In the genomic region with DNA sequence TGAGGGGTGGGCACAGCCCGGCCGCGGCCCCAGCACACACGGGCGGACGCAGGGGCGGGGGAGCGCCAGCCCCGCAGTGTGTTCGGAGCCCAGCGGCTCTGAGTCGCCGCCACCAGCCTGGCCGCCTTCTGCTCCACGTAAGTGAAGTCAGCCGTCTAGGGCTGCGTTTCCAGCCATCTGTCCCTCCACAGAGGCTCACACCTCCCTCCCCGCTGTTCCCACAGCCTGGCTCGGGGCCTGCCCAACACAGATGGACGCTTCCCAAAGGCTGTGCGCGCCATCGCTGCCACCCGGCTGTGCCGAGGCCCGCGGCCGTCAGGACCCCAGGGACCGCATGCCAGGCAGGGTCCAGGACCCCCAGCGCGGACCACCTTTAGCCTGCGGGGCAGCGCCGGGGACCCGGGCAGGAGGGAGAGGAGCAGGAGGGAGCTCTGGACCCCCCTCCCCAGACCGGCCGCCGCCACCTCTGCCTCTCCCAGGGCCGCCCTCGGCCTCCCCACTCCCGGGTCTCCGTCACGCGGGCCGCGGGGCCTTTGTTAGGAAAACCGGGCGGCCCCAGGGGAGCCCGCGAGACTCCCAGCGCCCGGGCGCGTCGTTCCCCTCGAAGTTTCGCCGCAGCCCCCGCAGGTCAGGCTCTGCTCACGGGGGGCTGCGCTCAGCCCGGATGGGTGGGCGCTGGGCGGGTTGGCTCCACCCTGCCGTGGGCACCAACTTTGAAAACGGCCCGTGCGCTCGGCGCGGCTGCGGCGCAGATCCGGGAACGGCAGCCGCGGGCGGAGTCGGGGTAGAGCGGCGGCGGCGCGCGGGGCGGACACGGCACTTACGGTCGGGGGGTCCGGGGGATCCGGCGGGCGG, we compare ENCODE assay signal across 1 cellular context.
TF ChIP-seq lines count a peak whose summit lies in the region.

No MANE protein-coding gene starts in this region.

TF ChIP-seq in A549, 52 proteins besides CTCF, POLR2A, EP300 and RAD21 (continued from another document):
- TF ChIP-seq, protein P1, sequence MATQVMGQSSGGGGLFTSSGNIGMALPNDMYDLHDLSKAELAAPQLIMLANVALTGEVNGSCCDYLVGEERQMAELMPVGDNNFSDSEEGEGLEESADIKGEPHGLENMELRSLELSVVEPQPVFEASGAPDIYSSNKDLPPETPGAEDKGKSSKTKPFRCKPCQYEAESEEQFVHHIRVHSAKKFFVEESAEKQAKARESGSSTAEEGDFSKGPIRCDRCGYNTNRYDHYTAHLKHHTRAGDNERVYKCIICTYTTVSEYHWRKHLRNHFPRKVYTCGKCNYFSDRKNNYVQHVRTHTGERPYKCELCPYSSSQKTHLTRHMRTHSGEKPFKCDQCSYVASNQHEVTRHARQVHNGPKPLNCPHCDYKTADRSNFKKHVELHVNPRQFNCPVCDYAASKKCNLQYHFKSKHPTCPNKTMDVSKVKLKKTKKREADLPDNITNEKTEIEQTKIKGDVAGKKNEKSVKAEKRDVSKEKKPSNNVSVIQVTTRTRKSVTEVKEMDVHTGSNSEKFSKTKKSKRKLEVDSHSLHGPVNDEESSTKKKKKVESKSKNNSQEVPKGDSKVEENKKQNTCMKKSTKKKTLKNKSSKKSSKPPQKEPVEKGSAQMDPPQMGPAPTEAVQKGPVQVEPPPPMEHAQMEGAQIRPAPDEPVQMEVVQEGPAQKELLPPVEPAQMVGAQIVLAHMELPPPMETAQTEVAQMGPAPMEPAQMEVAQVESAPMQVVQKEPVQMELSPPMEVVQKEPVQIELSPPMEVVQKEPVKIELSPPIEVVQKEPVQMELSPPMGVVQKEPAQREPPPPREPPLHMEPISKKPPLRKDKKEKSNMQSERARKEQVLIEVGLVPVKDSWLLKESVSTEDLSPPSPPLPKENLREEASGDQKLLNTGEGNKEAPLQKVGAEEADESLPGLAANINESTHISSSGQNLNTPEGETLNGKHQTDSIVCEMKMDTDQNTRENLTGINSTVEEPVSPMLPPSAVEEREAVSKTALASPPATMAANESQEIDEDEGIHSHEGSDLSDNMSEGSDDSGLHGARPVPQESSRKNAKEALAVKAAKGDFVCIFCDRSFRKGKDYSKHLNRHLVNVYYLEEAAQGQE (IDR thresholded peaks at IDR 0.05), result no peak
